Comparison of ENCODE assay signal across 1 cellular context in genomic region chr9:18379073-18379811, GRCh38.
A peak's percentile ranks its signal among the peaks of the same experiment; 100 is the strongest.
TF ChIP-seq lines count a peak whose summit lies in the region.

No MANE protein-coding gene starts in this region.

TF ChIP-seq in A549, 52 proteins besides CTCF, POLR2A, EP300 and RAD21 (continued from another document):
- no peak for TF ChIP-seq CHD4 (IDR thresholded peaks at IDR 0.05; ENCODE audit: borderline replicate concordance)
- peak; percentile 68; the same call in 1 of the 2 replicates for TF ChIP-seq ZNF302 (CRISPR knock-in tag; IDR thresholded peaks at IDR 0.05)
- TF ChIP-seq USF2 (IDR thresholded peaks at IDR 0.05), result no peak
- TF ChIP-seq ESRRA (IDR thresholded peaks at IDR 0.05; ENCODE audit: borderline replicate concordance, low read length), result no peak
- peak; percentile 95 for TF ChIP-seq HOXB5 (CRISPR knock-in tag; IDR thresholded peaks at IDR 0.05)
- no peak for TF ChIP-seq SREBF2 (IDR thresholded peaks at IDR 0.05)
- TF ChIP-seq CEBPB (IDR thresholded peaks at IDR 0.05), result peak; percentile 12; a peak in 1 of 4 replicates
- no peak for TF ChIP-seq HEYL (CRISPR knock-in tag; IDR thresholded peaks at IDR 0.05)
